In genomic region chr12:111408686-111409402, GRCh38 we compare ENCODE assay signal across 10 cellular contexts. TPM values are rescaled to one million over a fixed set of nuclear protein-coding genes. Genes with fewer than 3 reads are reported as not detected.
DNase-seq lines count a peak whose midpoint lies in the region; ATAC-seq and TF ChIP-seq lines count a peak whose summit lies in the region.
"Had no signal": no experiment of that assay in that cellular context is flagged by ENCODE, and none has a peak within 500 bp of the region (broad histone marks: within the 10 kb centered on the region; RNA-seq: fewer than 3 reads in every experiment).

No MANE protein-coding gene starts in this region.

- TF ChIP-seq CTCF in A673 (conservative IDR thresholded peaks at IDR 0.05; ENCODE audit: low read depth, low read length) (no peak), body of pancreas (IDR thresholded peaks at IDR 0.05) (no peak)

- H3K9ac ChIP-seq in mucosa of stomach (ENCODE audit: low read length): peak overlapping the region; percentile 29
- H3K9ac ChIP-seq: parathyroid adenoma had no signal

- H3K9me3 ChIP-seq in A673 (ENCODE audit: low read depth, low read length, poor library complexity, severe bottlenecking) (no peaks in the 10 kb centered on the region), body of pancreas (no peaks in the 10 kb centered on the region), mucosa of stomach (ENCODE audit: control insufficient read depth, low read length) (no peaks in the 10 kb centered on the region)
- H3K9me3 ChIP-seq: HAP-1 had no signal

- POLR2A ChIA-PET in A673 (lab: Charles Lee; ENCODE audit: low non-redundant PET): no interaction called here

- no TSS peak for BruUV-seq in A673 (replicated peaks; lab: Mats Ljungman, UMichigan)

- no peak for ATAC-seq in body of pancreas

- H3K4me1 ChIP-seq in A673 (ENCODE audit: insufficient read depth, low read length, poor library complexity, severe bottlenecking): peaks cover 76% of the 10 kb centered on the region
- H3K4me1 ChIP-seq in body of pancreas: peaks cover 84% of the 10 kb centered on the region
- H3K4me1 ChIP-seq in mucosa of stomach (ENCODE audit: control insufficient read depth, insufficient read depth, low read length): peaks cover 18% of the 10 kb centered on the region

- WGBS in body of pancreas, 2 donors: 56 to 62% methylated on average over 3 to 4 of the region's 4 CpGs

- H3K27ac ChIP-seq in A673 (ENCODE audit: low read depth, low read length, poor library complexity, severe bottlenecking) (peak overlapping the region; percentile 91), body of pancreas (peak overlapping the region; percentile 35 to 87 (median 56))

- DNase-seq in A673 (ENCODE audit: low spot score) (peak; percentile 47), H7 (peak; percentile 22), body of pancreas (no peak), occipital lobe (lab: John Stamatoyannopoulos, UW) (no peak), NCI-H2227 (lab: John Stamatoyannopoulos, UW; ENCODE audit: unreplicated experiment) (no peak), nucleus accumbens (lab: John Stamatoyannopoulos, UW) (no peak)
- DNase-seq in activated CD4-positive, CD25-positive, alpha-beta regulatory T cell treated with anti-CD3 and anti-CD28 coated beads, Interleukin-2, amount 50 U/mL, for 72 hours: no peak

- intact Hi-C loops in A673 (cut with micrococcal nuclease; ENCODE audit: unreplicated experiment) (loop anchor here (5.0 kb wide), 1 partner anchor 188 kb away; the partner anchor contains the start of gene ATXN2), body of pancreas (cut with DNase I) (no loop called here)

- H3K27me3 ChIP-seq in A673 (replicated peaks; ENCODE audit: insufficient read depth, low read depth, low read length, poor library complexity) (no peaks in the 10 kb centered on the region), H7 (ENCODE audit: control insufficient read depth, insufficient read depth, low read length) (no peaks in the 10 kb centered on the region), body of pancreas (no peaks in the 10 kb centered on the region), mucosa of stomach (ENCODE audit: control insufficient read depth, insufficient read depth, low read length) (peaks cover 6% of the 10 kb centered on the region)

- H3K4me3 ChIP-seq in A673 (ENCODE audit: low read depth, low read length, poor library complexity, severe bottlenecking) (peak overlapping the region; percentile 80), H7 (ENCODE audit: insufficient read depth, low read depth, low read length) (no peak overlapping the region), body of pancreas (no peak overlapping the region), mucosa of stomach (ENCODE audit: low read length) (no peak overlapping the region)
- H3K4me3 ChIP-seq: HAP-1 had no signal

- TF ChIP-seq POLR2A in body of pancreas (IDR thresholded peaks at IDR 0.05): no peak

- H3K36me3 ChIP-seq in A673 (ENCODE audit: insufficient read depth, low read length, poor library complexity, severe bottlenecking) (no peaks in the 10 kb centered on the region), H7 (replicated peaks; ENCODE audit: control insufficient read depth, insufficient read depth, low read length) (no peaks in the 10 kb centered on the region; the same call in 1 of the 2 replicates), body of pancreas (replicated peaks in 1 of 2; ENCODE audit: insufficient read depth in 1 of 2, low read depth in 2 of 2) (no peaks in the 10 kb centered on the region), mucosa of stomach (ENCODE audit: control insufficient read depth, insufficient read depth, low read length) (no peaks in the 10 kb centered on the region)
- H3K36me3 ChIP-seq: HAP-1 had no signal

- CTCF ChIA-PET in A673 (lab: Charles Lee): interaction anchor here (1.5 to 2.0 kb wide), 2 partner anchors 12 to 43 kb away, joined by 6 read pairs; no protein-coding TSS in a partner anchor

RNA-seq across cellular contexts. Expression of gene SH2B3, which starts 3.1 kb away (rescaled TPM):
- 109 and 133 TPM in 2 replicates for total RNA-seq in A673 (2021)
- 21.8 and 26.8 TPM in 2 replicates for total RNA-seq in H7 (2014; rRNA removed; shearing (Covaris generic))
- total RNA-seq in body of pancreas: 10 to 100 TPM; 23.1 to 41.9 TPM
- 5.1 TPM for total RNA-seq in occipital lobe

RNA-seq across cellular contexts. Expression of gene PHETA1, which starts 39.9 kb away (rescaled TPM):
- total RNA-seq in A673 (2021): 5.7 and 6.6 TPM in 2 replicates
- total RNA-seq in H7 (2014; rRNA removed; shearing (Covaris generic)): 7.1 and 10.1 TPM in 2 replicates
- total RNA-seq in body of pancreas: 10 to 100 TPM; 20.4 to 31.4 TPM
- total RNA-seq in occipital lobe: 5.8 TPM

Comparison
In these comparisons a context has a peak if more than half of its experiments do, and no peak if none do; other contexts are left out.
1. DNase-seq: peak in A673 (single experiment) and H7 (single experiment); none in body of pancreas (0 of 4), occipital lobe (single experiment), NCI-H2227 (single experiment), activated CD4-positive, CD25-positive, alpha-beta regulatory T cell treated with anti-CD3 and anti-CD28 coated beads, Interleukin-2, amount 50 U/mL, for 72 hours (single experiment) and nucleus accumbens (0 of 56).